21 cellular contexts compared by ENCODE assay signal in the genomic region with DNA sequence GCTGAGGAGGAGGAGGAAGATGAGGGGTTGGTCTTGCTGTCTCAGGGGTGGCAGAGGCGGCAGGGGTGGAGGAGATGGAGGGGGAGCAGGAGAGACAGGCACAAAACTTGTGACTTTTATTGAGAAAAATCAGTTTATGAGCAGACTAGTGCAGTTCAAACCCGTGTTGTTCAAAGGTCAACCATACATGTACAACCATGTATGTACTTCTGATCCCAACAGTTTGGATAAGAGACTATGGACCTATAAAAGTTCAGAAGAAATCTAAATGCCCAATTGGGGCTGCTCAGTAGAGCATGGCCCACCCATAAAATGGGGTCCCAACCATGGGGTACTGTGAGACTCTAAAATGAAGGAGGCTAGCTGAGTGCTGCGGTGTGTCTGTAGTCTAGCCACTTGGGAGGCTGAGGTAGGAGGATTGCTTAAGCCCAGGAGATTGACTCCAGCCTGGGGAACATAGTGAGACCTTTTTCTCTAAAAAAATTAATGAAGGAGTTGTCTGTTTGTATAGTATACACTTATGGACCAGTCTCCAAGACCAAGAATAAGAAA. TPM values are rescaled to one million over a fixed set of nuclear protein-coding genes. Genes with fewer than 3 reads are reported as not detected.
DNase-seq lines count a peak whose midpoint lies in the region; ATAC-seq and TF ChIP-seq lines count a peak whose summit lies in the region.
"Had no signal": no experiment of that assay in that cellular context is flagged by ENCODE, and none has a peak within 500 bp of the region (broad histone marks: within the 10 kb centered on the region; RNA-seq: fewer than 3 reads in every experiment).

No MANE protein-coding gene starts in this region.

- CTCF ChIA-PET in RWPE1 (lab: Yijun Ruan, JAX): interaction anchor here (1.2 kb wide), 1 partner anchor 44 kb away, joined by 4 read pairs; no protein-coding TSS in a partner anchor

- H3K36me3 ChIP-seq in liver (ENCODE audit: control insufficient read depth in 4 of 4, insufficient read depth in 3 of 4, low read depth in 1 of 4, low read length in 3 of 4): no peaks in the 10 kb centered on the region
- H3K36me3 ChIP-seq in upper lobe of right lung: no peaks in the 10 kb centered on the region
- H3K36me3 ChIP-seq in endodermal cell (ENCODE audit: control insufficient read depth, insufficient read depth, low read length): no peaks in the 10 kb centered on the region

- peak overlapping the region; percentile 11 for H3K27ac Mint-ChIP-seq in activated naive CD8-positive, alpha-beta T cell treated with anti-CD3 and anti-CD28 coated beads, Interleukin-2, amount 50 U/mL, for 24 hours
- no peak overlapping the region for H3K27ac Mint-ChIP-seq in activated naive CD8-positive, alpha-beta T cell treated with anti-CD3 and anti-CD28 coated beads for 36 hours
- peak overlapping the region; percentile 37 for H3K27ac Mint-ChIP-seq in nephron progenitor cell
- no peak overlapping the region for H3K27ac Mint-ChIP-seq in endodermal cell
- H3K27ac Mint-ChIP-seq: CD14-positive monocyte; CD8-positive, alpha-beta T cell; HFFc6 had no signal

- TF ChIP-seq CTCF in liver (IDR thresholded peaks at IDR 0.05; ENCODE audit: low read depth, low read length, missing input control) (no peak), nephron progenitor cell (IDR thresholded peaks at IDR 0.05) (no peak), upper lobe of right lung (IDR thresholded peaks at IDR 0.05) (no peak), endodermal cell (conservative IDR thresholded peaks at IDR 0.05) (no peak), RWPE1 (conservative IDR thresholded peaks at IDR 0.05; ENCODE audit: low read depth) (no peak)

- WGBS in liver: 68% methylated on average over 3 of the region's 3 CpGs
- WGBS in endodermal cell (ENCODE audit: insufficient coverage in 1 of 2, insufficient read length in 1 of 2), 2 experiments: 82 to 83% methylated on average over 3 of the region's 3 CpGs

- H3K9me3 Mint-ChIP-seq in activated naive CD8-positive, alpha-beta T cell treated with anti-CD3 and anti-CD28 coated beads, Interleukin-2, amount 50 U/mL, for 24 hours: no peaks in the 10 kb centered on the region
- H3K9me3 Mint-ChIP-seq in activated naive CD8-positive, alpha-beta T cell treated with anti-CD3 and anti-CD28 coated beads for 36 hours: no peaks in the 10 kb centered on the region
- H3K9me3 Mint-ChIP-seq in nephron progenitor cell: no peaks in the 10 kb centered on the region
- no peaks in the 10 kb centered on the region for H3K9me3 Mint-ChIP-seq in endodermal cell
- H3K9me3 Mint-ChIP-seq: CD8-positive, alpha-beta T cell; HFFc6 had no signal

- H3K27me3 Mint-ChIP-seq in activated naive CD8-positive, alpha-beta T cell treated with anti-CD3 and anti-CD28 coated beads, Interleukin-2, amount 50 U/mL, for 24 hours: peaks cover 19% of the 10 kb centered on the region
- H3K27me3 Mint-ChIP-seq in activated naive CD8-positive, alpha-beta T cell treated with anti-CD3 and anti-CD28 coated beads for 36 hours: peaks cover 16% of the 10 kb centered on the region
- H3K27me3 Mint-ChIP-seq in nephron progenitor cell (ENCODE audit: low read depth, poor library complexity): peaks cover 39% of the 10 kb centered on the region
- H3K27me3 Mint-ChIP-seq in endodermal cell (ENCODE audit: insufficient read depth): peaks cover 10% of the 10 kb centered on the region

- no peaks in the 10 kb centered on the region for H3K4me1 Mint-ChIP-seq in activated naive CD8-positive, alpha-beta T cell treated with anti-CD3 and anti-CD28 coated beads, Interleukin-2, amount 50 U/mL, for 24 hours
- H3K4me1 Mint-ChIP-seq in activated naive CD8-positive, alpha-beta T cell treated with anti-CD3 and anti-CD28 coated beads for 36 hours: no peaks in the 10 kb centered on the region
- H3K4me1 Mint-ChIP-seq in nephron progenitor cell (peaks cover 22% of the 10 kb centered on the region), endodermal cell (peaks cover 16% of the 10 kb centered on the region)
- H3K4me1 Mint-ChIP-seq: CD14-positive monocyte had no signal

- POLR2A ChIA-PET in RWPE1 (lab: Yijun Ruan, JAX; ENCODE audit: low non-redundant PET): no interaction called here

- H3K27ac ChIP-seq in liver (ENCODE audit: low read depth in 1 of 2, low read length in 2 of 2) (peak overlapping the region; percentile 14 to 63), upper lobe of right lung (no peak overlapping the region), endodermal cell (ENCODE audit: low read depth, low read length) (no peak overlapping the region), RWPE1 (no peak overlapping the region)
- H3K27ac ChIP-seq: 22Rv1 had no signal

- H3K27me3 ChIP-seq in liver (ENCODE audit: control insufficient read depth in 4 of 4, insufficient read depth in 4 of 4, low read length in 3 of 4): no peaks in the 10 kb centered on the region
- peaks cover 8% of the 10 kb centered on the region for H3K27me3 ChIP-seq in upper lobe of right lung
- H3K27me3 ChIP-seq in endodermal cell (ENCODE audit: control insufficient read depth, insufficient read depth, low read length, poor library complexity, severe bottlenecking): no peaks in the 10 kb centered on the region

- no peaks in the 10 kb centered on the region for H3K36me3 Mint-ChIP-seq in activated naive CD8-positive, alpha-beta T cell treated with anti-CD3 and anti-CD28 coated beads, Interleukin-2, amount 50 U/mL, for 24 hours (ENCODE audit: low read depth)
- no peaks in the 10 kb centered on the region for H3K36me3 Mint-ChIP-seq in activated naive CD8-positive, alpha-beta T cell treated with anti-CD3 and anti-CD28 coated beads for 36 hours
- H3K36me3 Mint-ChIP-seq in nephron progenitor cell (ENCODE audit: low read depth): no peaks in the 10 kb centered on the region
- H3K36me3 Mint-ChIP-seq in endodermal cell (ENCODE audit: low read depth): no peaks in the 10 kb centered on the region
- H3K36me3 Mint-ChIP-seq: CD14-positive monocyte; CD8-positive, alpha-beta T cell had no signal

- intact Hi-C loops in upper lobe of right lung (cut with DNase I): no loop called here

- H3K4me1 ChIP-seq in liver (ENCODE audit: control insufficient read depth in 4 of 4, insufficient read depth in 4 of 4, low read length in 3 of 4) (peaks cover 6 to 26% (median 15%) of the 10 kb centered on the region in 4 donors), upper lobe of right lung (no peaks in the 10 kb centered on the region), endodermal cell (ENCODE audit: control insufficient read depth, insufficient read depth, low read length) (no peaks in the 10 kb centered on the region)

- H3K9me3 ChIP-seq in liver (ENCODE audit: control insufficient read depth in 4 of 4, low read length in 3 of 4): no peaks in the 10 kb centered on the region
- no peaks in the 10 kb centered on the region for H3K9me3 ChIP-seq in upper lobe of right lung
- H3K9me3 ChIP-seq in endodermal cell (ENCODE audit: control insufficient read depth, low read length): no peaks in the 10 kb centered on the region

- H3K9ac ChIP-seq in liver (ENCODE audit: low read depth in 1 of 2, low read length in 2 of 2) (no peak overlapping the region), endodermal cell (ENCODE audit: extremely low read depth, low read length, poor library complexity, severe bottlenecking) (no peak overlapping the region)

- TF ChIP-seq RAD21 in liver (IDR thresholded peaks at IDR 0.05): no peak

- DNase-seq in activated naive CD8-positive, alpha-beta T cell treated with anti-CD3 and anti-CD28 coated beads, Interleukin-2, amount 50 U/mL, for 24 hours: no peak
- no peak for DNase-seq in activated naive CD8-positive, alpha-beta T cell treated with anti-CD3 and anti-CD28 coated beads for 36 hours
- DNase-seq in nephron progenitor cell (no peak), upper lobe of right lung (peak; percentile 2), NCI-H2196 treated with DMSO at 0.1 percent for 48 hours (lab: John Stamatoyannopoulos, UW; ENCODE audit: unreplicated experiment) (no peak), endodermal cell (no peak), RWPE1 (ENCODE audit: low spot score) (no peak)
- DNase-seq: CD8-positive, alpha-beta T cell; COR-L47; DMS153; DMS79 treated with DMSO at 0.1 percent for 48 hours; EL; HCEC 1CT had no signal

- ATAC-seq in activated naive CD8-positive, alpha-beta T cell treated with anti-CD3 and anti-CD28 coated beads, Interleukin-2, amount 50 U/mL, for 24 hours: no peak
- ATAC-seq in upper lobe of right lung: no peak
- ATAC-seq: CD8-positive, alpha-beta T cell had no signal

- no peak overlapping the region for H3K4me3 ChIP-seq in liver (ENCODE audit: low read depth in 1 of 3, low read length in 3 of 3)
- H3K4me3 ChIP-seq in upper lobe of right lung: no peak overlapping the region
- H3K4me3 ChIP-seq in endodermal cell (ENCODE audit: low read length): no peak overlapping the region

- no peak overlapping the region for H3K4me3 Mint-ChIP-seq in activated naive CD8-positive, alpha-beta T cell treated with anti-CD3 and anti-CD28 coated beads, Interleukin-2, amount 50 U/mL, for 24 hours
- no peak overlapping the region for H3K4me3 Mint-ChIP-seq in activated naive CD8-positive, alpha-beta T cell treated with anti-CD3 and anti-CD28 coated beads for 36 hours
- H3K4me3 Mint-ChIP-seq in nephron progenitor cell (no peak overlapping the region), endodermal cell (no peak overlapping the region)
- H3K4me3 Mint-ChIP-seq: CD14-positive monocyte; CD8-positive, alpha-beta T cell; HFFc6 had no signal

TF ChIP-seq in liver, 16 proteins besides CTCF, POLR2A, EP300 and RAD21 (continues in another document):
- no peak for TF ChIP-seq FOXA1 (IDR thresholded peaks at IDR 0.05)
- no peak for TF ChIP-seq ATF3 (IDR thresholded peaks at IDR 0.05)
- no peak for TF ChIP-seq NR2F2 (IDR thresholded peaks at IDR 0.05)
- TF ChIP-seq RXRA (IDR thresholded peaks at IDR 0.05): no peak

RNA-seq across cellular contexts. Expression of gene SLC22A7, which starts 7.6 kb away (rescaled TPM):
- total RNA-seq in activated naive CD8-positive, alpha-beta T cell treated with anti-CD3 and anti-CD28 coated beads for 36 hours: not detected
- total RNA-seq in liver (100 to 1,000 TPM; 143 to 495 TPM), upper lobe of right lung (not detected), endodermal cell (not detected)
- 100 to 1,000 TPM; 172 to 284 TPM for polyA plus RNA-seq in liver
- not detected for polyA plus RNA-seq in endodermal cell (2013, experiment 1 of 2)
- not detected for polyA plus RNA-seq in endodermal cell (2013, experiment 2 of 2)
- total RNA-seq: A673; CD8-positive, alpha-beta T cell; H4; HFFc6; HT1080 had no signal
- polyA plus RNA-seq: BJ, CD14-positive monocyte had no signal

RNA-seq across cellular contexts. Expression of gene CRIP3, which starts 18.2 kb away (rescaled TPM):
- 1 to 10 TPM; 1.4 to 1.5 TPM for total RNA-seq in activated naive CD8-positive, alpha-beta T cell treated with anti-CD3 and anti-CD28 coated beads for 36 hours
- total RNA-seq in liver (1 to 10 TPM; 1.1 to 1.6 TPM), upper lobe of right lung (0.90 TPM), endodermal cell (10 to 100 TPM; 13.4 to 19.3 TPM)
- polyA plus RNA-seq in liver: 1 to 10 TPM; 3.2 to 9.5 TPM
- polyA plus RNA-seq in endodermal cell (2013, experiment 1 of 2): 8.9 TPM
- polyA plus RNA-seq in endodermal cell (2013, experiment 2 of 2): 8.4 TPM
- total RNA-seq: H4, HFFc6, HT1080 had no signal
- polyA plus RNA-seq: BJ had no signal

RNA-seq across cellular contexts. Expression of gene TTBK1, which starts 47.1 kb away (rescaled TPM):
- total RNA-seq in activated naive CD8-positive, alpha-beta T cell treated with anti-CD3 and anti-CD28 coated beads for 36 hours: under 1 TPM; 0.12 to 0.14 TPM
- total RNA-seq in liver: 1 to 10 TPM in 1 of 2 donors, under 1 TPM in 1; 0.14 to 1.2 TPM
- under 1 TPM; 0.18 to 0.70 TPM for polyA plus RNA-seq in liver
- 0.17 TPM for total RNA-seq in upper lobe of right lung
- under 1 TPM; 0.62 TPM for total RNA-seq in endodermal cell
- polyA plus RNA-seq in endodermal cell (2013, experiment 1 of 2): 2.1 TPM
- 1.6 TPM for polyA plus RNA-seq in endodermal cell (2013, experiment 2 of 2)
- total RNA-seq: A673, H4, HFFc6 had no signal
- polyA plus RNA-seq: BJ, CD14-positive monocyte had no signal

Comparison
In these comparisons a context has a peak if more than half of its experiments do, and no peak if none do; other contexts are left out.
1. H3K27ac Mint-ChIP-seq: peak in activated naive CD8-positive, alpha-beta T cell treated with anti-CD3 and anti-CD28 coated beads, Interleukin-2, amount 50 U/mL, for 24 hours (single experiment) and nephron progenitor cell (single experiment); none in activated naive CD8-positive, alpha-beta T cell treated with anti-CD3 and anti-CD28 coated beads for 36 hours (single experiment) and endodermal cell (single experiment).
2. H3K27ac ChIP-seq: peak in liver (2 of 2); none in upper lobe of right lung (single experiment), endodermal cell (single experiment) and RWPE1 (single experiment).
3. RNA of gene SLC22A7, which starts 7.6 kb away (total RNA-seq): 143 to 495 TPM in liver; not detected in endodermal cell, not detected in activated naive CD8-positive, alpha-beta T cell treated with anti-CD3 and anti-CD28 coated beads for 36 hours and not detected in upper lobe of right lung (single experiment); every median in the first group is over 100 times any median in the second.